Comparison of ENCODE assay signal across 18 cellular contexts in the genomic region with DNA sequence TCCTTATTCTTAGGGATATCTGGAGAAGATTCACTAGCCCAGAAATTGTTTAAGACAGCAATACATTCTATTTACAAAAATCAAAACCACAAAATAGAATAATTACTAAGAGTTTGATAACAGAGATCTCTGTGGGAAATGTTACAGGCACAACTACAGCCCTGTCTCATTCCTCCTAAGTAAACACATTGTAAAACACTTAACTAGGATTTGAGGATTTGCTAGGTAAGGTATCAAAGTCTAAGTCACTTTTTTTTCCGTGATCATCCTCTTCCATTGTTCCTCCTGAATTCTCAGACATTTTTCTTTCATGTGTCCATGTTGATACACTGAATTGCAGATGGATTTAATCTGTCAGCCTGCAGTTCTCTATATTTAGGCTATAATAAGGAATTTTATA.
"Had no signal": no experiment of that assay in that cellular context is flagged by ENCODE, and none has a peak within 500 bp of the region (broad histone marks: within the 10 kb centered on the region; RNA-seq: fewer than 3 reads in every experiment).

No MANE protein-coding gene starts in this region.

- ATAC-seq: foreskin keratinocyte; naive thymus-derived CD4-positive, alpha-beta T cell; psoas muscle; right lobe of liver; stimulated activated effector memory CD8-positive, alpha-beta T cell treated with anti-CD3 and anti-CD28 coated beads, Interleukin-12 subunit alpha, Interleukin-12 subunit beta, amount 100 ng/mL, for 72 hours; stimulated activated naive CD8-positive, alpha-beta T cell treated with anti-CD3 and anti-CD28 coated beads, Interleukin-15, Interleukin-2, amounts not matched to agents 100 U/mL and 50 U/mL, for 24 hours had no signal

- DNase-seq: dermis blood vessel endothelial cell; erythroblast; foreskin keratinocyte; head of caudate nucleus; hippocampal formation; mesendoderm; naive thymus-derived CD4-positive, alpha-beta T cell; psoas muscle; retina; right lobe of liver; stimulated activated CD4-positive, alpha-beta T cell treated with anti-CD3 and anti-CD28 coated beads, Interleukin-4, amount 100 ng/mL, for 1 hour; stimulated activated CD8-positive, alpha-beta memory T cell treated with anti-CD3 and anti-CD28 coated beads, Interleukin-4, amount 100 ng/mL, for 48 hours; stimulated activated naive CD8-positive, alpha-beta T cell treated with anti-CD3 and anti-CD28 coated beads, Interleukin-15, Interleukin-2, amounts not matched to agents 100 U/mL and 50 U/mL, for 24 hours; thyroid gland had no signal

- H3K27ac Mint-ChIP-seq: naive thymus-derived CD4-positive, alpha-beta T cell; stimulated activated effector memory CD8-positive, alpha-beta T cell treated with anti-CD3 and anti-CD28 coated beads, Interleukin-12 subunit alpha, Interleukin-12 subunit beta, amount 100 ng/mL, for 72 hours had no signal

- H3K4me1 ChIP-seq: suprapubic skin had no signal

- H3K4me3 Mint-ChIP-seq: naive thymus-derived CD4-positive, alpha-beta T cell; stimulated activated effector memory CD8-positive, alpha-beta T cell treated with anti-CD3 and anti-CD28 coated beads, Interleukin-12 subunit alpha, Interleukin-12 subunit beta, amount 100 ng/mL, for 72 hours; type B pancreatic cell had no signal

- H3K9me3 Mint-ChIP-seq: type B pancreatic cell had no signal

- H3K4me3 ChIP-seq: psoas muscle, right lobe of liver, suprapubic skin, thyroid gland had no signal

- H3K36me3 Mint-ChIP-seq: naive thymus-derived CD4-positive, alpha-beta T cell; stimulated activated effector memory CD8-positive, alpha-beta T cell treated with anti-CD3 and anti-CD28 coated beads, Interleukin-12 subunit alpha, Interleukin-12 subunit beta, amount 100 ng/mL, for 72 hours had no signal

- H3K27me3 Mint-ChIP-seq: naive thymus-derived CD4-positive, alpha-beta T cell; type B pancreatic cell had no signal

- H3K27me3 ChIP-seq: foreskin keratinocyte, neutrophil, right lobe of liver, suprapubic skin, thyroid gland had no signal

- H3K9me3 ChIP-seq: neutrophil, psoas muscle, right lobe of liver, suprapubic skin, thyroid gland had no signal

- H3K36me3 ChIP-seq: neutrophil, right lobe of liver, suprapubic skin, thyroid gland had no signal

- H3K27ac ChIP-seq: foreskin keratinocyte, neutrophil, psoas muscle, right lobe of liver, suprapubic skin, thyroid gland had no signal

- H3K4me1 Mint-ChIP-seq: naive thymus-derived CD4-positive, alpha-beta T cell; stimulated activated effector memory CD8-positive, alpha-beta T cell treated with anti-CD3 and anti-CD28 coated beads, Interleukin-12 subunit alpha, Interleukin-12 subunit beta, amount 100 ng/mL, for 72 hours had no signal
